ENCODE assay signal across 8 cellular contexts in the genomic region with DNA sequence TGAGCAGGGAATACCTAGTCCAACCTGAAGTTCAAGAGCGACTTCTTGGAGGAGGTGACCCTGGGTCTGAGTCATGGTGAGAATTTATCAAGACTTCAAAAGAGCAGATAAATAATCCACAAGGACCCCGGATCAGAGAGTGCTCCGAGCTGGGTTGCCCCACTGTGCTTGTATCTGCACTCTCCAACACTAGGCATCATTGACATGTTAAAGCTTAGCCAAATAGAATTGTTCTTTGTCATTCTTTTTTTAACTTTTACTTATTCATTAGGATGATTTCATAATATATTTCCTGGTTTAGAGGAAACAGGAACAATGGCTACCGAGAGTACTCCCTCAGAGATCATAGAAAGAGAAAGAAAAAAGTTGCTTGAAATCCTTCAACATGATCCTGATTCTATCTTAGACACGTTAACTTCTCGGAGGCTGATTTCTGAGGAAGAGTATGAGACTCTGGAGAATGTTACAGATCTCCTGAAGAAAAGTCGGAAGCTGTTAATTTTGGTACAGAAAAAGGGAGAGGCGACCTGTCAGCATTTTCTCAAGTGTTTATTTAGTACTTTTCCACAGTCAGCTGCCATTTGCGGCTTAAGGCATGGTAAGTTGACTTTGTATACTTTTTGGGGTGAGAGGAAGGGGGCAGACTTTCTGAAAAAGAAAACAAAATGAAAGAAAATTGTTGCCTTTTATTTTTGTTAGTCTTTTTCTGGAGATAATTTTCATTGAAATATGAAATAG. TPM values are rescaled to one million over a fixed set of nuclear protein-coding genes. Genes with fewer than 3 reads are reported as not detected.
A peak's percentile ranks its signal among the peaks of the same experiment; 100 is the strongest.
DNase-seq lines count a peak whose midpoint lies in the region; ATAC-seq and TF ChIP-seq lines count a peak whose summit lies in the region.

A gene with protein sequence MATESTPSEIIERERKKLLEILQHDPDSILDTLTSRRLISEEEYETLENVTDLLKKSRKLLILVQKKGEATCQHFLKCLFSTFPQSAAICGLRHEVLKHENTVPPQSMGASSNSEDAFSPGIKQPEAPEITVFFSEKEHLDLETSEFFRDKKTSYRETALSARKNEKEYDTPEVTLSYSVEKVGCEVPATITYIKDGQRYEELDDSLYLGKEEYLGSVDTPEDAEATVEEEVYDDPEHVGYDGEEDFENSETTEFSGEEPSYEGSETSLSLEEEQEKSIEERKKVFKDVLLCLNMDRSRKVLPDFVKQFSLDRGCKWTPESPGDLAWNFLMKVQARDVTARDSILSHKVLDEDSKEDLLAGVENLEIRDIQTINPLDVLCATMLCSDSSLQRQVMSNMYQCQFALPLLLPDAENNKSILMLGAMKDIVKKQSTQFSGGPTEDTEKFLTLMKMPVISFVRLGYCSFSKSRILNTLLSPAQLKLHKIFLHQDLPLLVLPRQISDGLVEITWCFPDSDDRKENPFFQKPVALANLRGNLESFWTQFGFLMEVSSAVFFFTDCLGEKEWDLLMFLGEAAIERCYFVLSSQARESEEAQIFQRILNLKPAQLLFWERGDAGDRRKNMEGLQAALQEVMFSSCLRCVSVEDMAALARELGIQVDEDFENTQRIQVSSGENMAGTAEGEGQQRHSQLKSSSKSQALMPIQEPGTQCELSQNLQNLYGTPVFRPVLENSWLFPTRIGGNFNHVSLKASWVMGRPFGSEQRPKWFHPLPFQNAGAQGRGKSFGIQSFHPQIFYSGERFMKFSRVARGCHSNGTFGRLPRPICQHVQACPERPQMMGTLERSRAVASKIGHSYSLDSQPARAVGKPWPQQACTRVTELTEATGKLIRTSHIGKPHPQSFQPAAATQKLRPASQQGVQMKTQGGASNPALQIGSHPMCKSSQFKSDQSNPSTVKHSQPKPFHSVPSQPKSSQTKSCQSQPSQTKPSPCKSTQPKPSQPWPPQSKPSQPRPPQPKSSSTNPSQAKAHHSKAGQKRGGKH (plus strand): TSS at position 300 of the 738 bp plus-strand sequence. CDS start 16 bp downstream, at position 316.

- peak within 1 kb of the TSS; percentile 70 to 80 for H3K4me3 Mint-ChIP-seq in effector memory CD8-positive, alpha-beta T cell

- H3K27ac ChIP-seq in PC-9 (peak within 1 kb of the TSS; percentile 84), muscle layer of colon (ENCODE audit: low read depth, low read length) (peak within 1 kb of the TSS; percentile 47)

- no peaks in the 10 kb centered on the region for H3K27me3 ChIP-seq in PC-9 (ENCODE audit: insufficient read depth, low read depth)
- H3K27me3 ChIP-seq in muscle layer of colon (ENCODE audit: control insufficient read depth in 1 of 2, insufficient read depth in 2 of 2, low read length in 2 of 2) = no peaks in the 10 kb centered on the region

- peak; percentile 33 to 79 for DNase-seq in PC-9
- DNase-seq in effector memory CD8-positive, alpha-beta T cell = no peak
- no peak for DNase-seq in occipital lobe (lab: John Stamatoyannopoulos, UW)
- no peak for DNase-seq in NCI-H1930 (lab: John Stamatoyannopoulos, UW)

- H3K9ac ChIP-seq in muscle layer of colon (ENCODE audit: low read length) = peak within 1 kb of the TSS; percentile 24

- intact Hi-C loops in PC-9 (cut with micrococcal nuclease; ENCODE audit: unreplicated experiment) = no loop called here

- H3K4me1 ChIP-seq in PC-9 (replicated peaks; ENCODE audit: insufficient read depth) (peaks cover 41% of the 10 kb centered on the region), muscle layer of colon (ENCODE audit: insufficient read depth, low read length) (peaks cover 3% of the 10 kb centered on the region)

- H3K36me3 Mint-ChIP-seq in effector memory CD8-positive, alpha-beta T cell (ENCODE audit: insufficient read depth) = peaks cover 5% of the 10 kb centered on the region

- H3K4me1 Mint-ChIP-seq in effector memory CD8-positive, alpha-beta T cell (ENCODE audit: low read depth in 2 of 2) = peaks cover 4 to 9% of the 10 kb centered on the region in 2 donors

- CTCF ChIA-PET in PC-9 (lab: Charles Lee) = interaction anchor here (1.0 kb wide), 1 partner anchor 63 kb away, joined by 3 read pairs; no protein-coding TSS in a partner anchor

- H3K9me3 Mint-ChIP-seq in effector memory CD8-positive, alpha-beta T cell = no peaks in the 10 kb centered on the region

- H3K36me3 ChIP-seq in PC-9 (ENCODE audit: low read depth) (no peaks in the 10 kb centered on the region), muscle layer of colon (ENCODE audit: insufficient read depth, low read length) (no peaks in the 10 kb centered on the region)

- peak within 1 kb of the TSS; percentile 60 for H3K4me3 ChIP-seq in PC-9
- peak within 1 kb of the TSS in 1 of 2 donors; percentile 42 for H3K4me3 ChIP-seq in muscle layer of colon (ENCODE audit: low read depth in 1 of 2, low read length in 2 of 2)

- TF ChIP-seq CTCF in GM12873 (IDR thresholded peaks at IDR 0.05; ENCODE audit: insufficient read depth, low read depth, low read length, missing control alignments) = peak; percentile 4
- 0 out of 2 replicates have a peak, but pooled peaks have one; percentile 26 for TF ChIP-seq CTCF in PC-9 (conservative IDR thresholded peaks at IDR 0.05)

- H4K20me1 ChIP-seq in PC-9 (ENCODE audit: insufficient read depth) = no peaks in the 10 kb centered on the region

- POLR2A ChIA-PET in PC-9 (lab: Charles Lee; ENCODE audit: unreplicated experiment) = interaction anchor here (0.5 to 0.6 kb wide), 2 partner anchors 87 to 667 kb away, joined by 3 to 12 read pairs; no protein-coding TSS in a partner anchor

- H3K9me3 ChIP-seq in PC-9 (ENCODE audit: insufficient read depth, low read depth) (no peaks in the 10 kb centered on the region), muscle layer of colon (ENCODE audit: low read length) (no peaks in the 10 kb centered on the region)

- peaks cover 27% of the 10 kb centered on the region for H3F3A ChIP-seq in PC-9 (ENCODE audit: insufficient read depth, low read depth)

- peak within 1 kb of the TSS; percentile 2 to 92 for H3K27ac Mint-ChIP-seq in effector memory CD8-positive, alpha-beta T cell

- ATAC-seq in HG02588 (IDR thresholded peaks at IDR 0.05; ENCODE audit: unreplicated experiment) (peak; percentile 49), HG03457 (IDR thresholded peaks at IDR 0.05; ENCODE audit: unreplicated experiment) (no peak)
- peak; percentile 27 for ATAC-seq in effector memory CD8-positive, alpha-beta T cell (replicated peaks)

- peaks cover 17 to 39% of the 10 kb centered on the region in 2 donors for H3K27me3 Mint-ChIP-seq in effector memory CD8-positive, alpha-beta T cell

- BruUV-seq in PC-9 (replicated peaks; lab: Mats Ljungman, UMichigan) = TSS peak; percentile 53

- H2AFZ ChIP-seq in PC-9 = peak within 1 kb of the TSS; percentile 85

- peaks cover 6% of the 10 kb centered on the region; the same call in 1 of the 2 replicates for H3K79me2 ChIP-seq in PC-9 (ENCODE audit: low read depth)

- H3K9me2 ChIP-seq in PC-9 (ENCODE audit: insufficient read depth) = no peaks in the 10 kb centered on the region

- H3K4me2 ChIP-seq in PC-9 = peak within 1 kb of the TSS; percentile 85

RNA-seq across cellular contexts. Expression of the gene that starts here (rescaled TPM):
- 10.8 and 16.1 TPM in 2 replicates for total RNA-seq in PC-9 (2021)
- 1.6 TPM for total RNA-seq in occipital lobe

Comparison
In these comparisons a context has a peak if more than half of its experiments do, and no peak if none do; other contexts are left out.
1. DNase-seq: peak in PC-9 (2 of 2); none in effector memory CD8-positive, alpha-beta T cell (0 of 3), occipital lobe (single experiment) and NCI-H1930 (0 of 2).